Comparison of ENCODE assay signal across 17 cellular contexts in genomic region chr5:157225463-157226422, GRCh38.
DNase-seq lines count a peak whose midpoint lies in the region; ATAC-seq lines count a peak whose summit lies in the region.
"Had no signal": no experiment of that assay in that cellular context is flagged by ENCODE, and none has a peak within 500 bp of the region (broad histone marks: within the 10 kb centered on the region; RNA-seq: fewer than 3 reads in every experiment).

No MANE protein-coding gene starts in this region.

- H3K27me3 Mint-ChIP-seq in T-helper 2 cell treated with Interferon-gamma antibody and Interleukin-4, amounts not matched to agents 5 μg/mL and 100 μg/mL, for 36 hours (ENCODE audit: low read depth) = no peaks in the 10 kb centered on the region
- H3K27me3 Mint-ChIP-seq in activated naive CD8-positive, alpha-beta T cell treated with anti-CD3 and anti-CD28 coated beads, Interleukin-2, amount 50 U/mL, for 24 hours = peaks cover 2% of the 10 kb centered on the region
- no peaks in the 10 kb centered on the region for H3K27me3 Mint-ChIP-seq in stimulated activated naive CD8-positive, alpha-beta T cell treated with anti-CD3 and anti-CD28 coated beads, Interleukin-15, amount 100 ng/mL, for 72 hours

- peak overlapping the region; percentile 60 for H3K27ac Mint-ChIP-seq in T-helper 2 cell treated with Interferon-gamma antibody and Interleukin-4, amounts not matched to agents 5 μg/mL and 100 μg/mL, for 36 hours
- peak overlapping the region; percentile 99 for H3K27ac Mint-ChIP-seq in activated naive CD8-positive, alpha-beta T cell treated with anti-CD3 and anti-CD28 coated beads, Interleukin-2, amount 50 U/mL, for 24 hours
- peak overlapping the region; percentile 81 to 91 for H3K27ac Mint-ChIP-seq in stimulated activated naive CD8-positive, alpha-beta T cell treated with anti-CD3 and anti-CD28 coated beads, Interleukin-15, amount 100 ng/mL, for 72 hours

- H3K36me3 Mint-ChIP-seq in T-helper 2 cell treated with Interferon-gamma antibody and Interleukin-4, amounts not matched to agents 5 μg/mL and 100 μg/mL, for 36 hours (ENCODE audit: low read depth) = peaks cover 72% of the 10 kb centered on the region
- peaks cover 87% of the 10 kb centered on the region for H3K36me3 Mint-ChIP-seq in activated naive CD8-positive, alpha-beta T cell treated with anti-CD3 and anti-CD28 coated beads, Interleukin-2, amount 50 U/mL, for 24 hours (ENCODE audit: low read depth)

- no peak for DNase-seq in T-helper 2 cell treated with Interferon-gamma antibody and Interleukin-4, amounts not matched to agents 5 μg/mL and 100 μg/mL, for 36 hours (ENCODE audit: low spot score)
- DNase-seq in T-helper 2 cell (no peak), pons (ENCODE audit: low spot score) (no peak)
- DNase-seq in stimulated activated CD4-positive, alpha-beta T cell treated with anti-CD3 and anti-CD28 coated beads, Interleukin-15, amount 100 ng/mL, for 24 hours = peak; percentile 49
- DNase-seq in stimulated activated CD4-positive, alpha-beta T cell treated with anti-CD3 and anti-CD28 coated beads, Interleukin-2, amount 100 ng/mL, for 24 hours = no peak
- no peak for DNase-seq in activated naive CD8-positive, alpha-beta T cell treated with anti-CD3 and anti-CD28 coated beads, Interleukin-2, amount 50 U/mL, for 24 hours
- DNase-seq in stimulated activated naive CD8-positive, alpha-beta T cell treated with anti-CD3 and anti-CD28 coated beads, Interleukin-15, amount 100 ng/mL, for 72 hours = no peak
- DNase-seq: amniotic stem cell, Calu3, GM23248, Kasumi-1, mammary epithelial cell, NCI-H1930, NCI-H748 treated with DMSO at 0.1 percent for 48 hours, stomach had no signal

- ATAC-seq in activated naive CD8-positive, alpha-beta T cell treated with anti-CD3 and anti-CD28 coated beads, Interleukin-2, amount 50 U/mL, for 24 hours = peak; percentile 57
- peak; percentile 31 for ATAC-seq in stimulated activated naive CD8-positive, alpha-beta T cell treated with anti-CD3 and anti-CD28 coated beads, Interleukin-15, amount 100 ng/mL, for 72 hours
- no peak for ATAC-seq in GM18868 (IDR thresholded peaks at IDR 0.05; ENCODE audit: unreplicated experiment)
- ATAC-seq: SK-N-SH treated with all-trans-retinoic acid at 6 μM for 48 hours had no signal

- peaks cover 44% of the 10 kb centered on the region for H3K4me1 Mint-ChIP-seq in T-helper 2 cell treated with Interferon-gamma antibody and Interleukin-4, amounts not matched to agents 5 μg/mL and 100 μg/mL, for 36 hours (ENCODE audit: low read depth)
- H3K4me1 Mint-ChIP-seq in activated naive CD8-positive, alpha-beta T cell treated with anti-CD3 and anti-CD28 coated beads, Interleukin-2, amount 50 U/mL, for 24 hours = peaks cover 90% of the 10 kb centered on the region
- H3K4me1 Mint-ChIP-seq in stimulated activated naive CD8-positive, alpha-beta T cell treated with anti-CD3 and anti-CD28 coated beads, Interleukin-15, amount 100 ng/mL, for 72 hours = peaks cover 62% of the 10 kb centered on the region

- H3K9me3 Mint-ChIP-seq in T-helper 2 cell treated with Interferon-gamma antibody and Interleukin-4, amounts not matched to agents 5 μg/mL and 100 μg/mL, for 36 hours = no peaks in the 10 kb centered on the region
- H3K9me3 Mint-ChIP-seq in activated naive CD8-positive, alpha-beta T cell treated with anti-CD3 and anti-CD28 coated beads, Interleukin-2, amount 50 U/mL, for 24 hours = no peaks in the 10 kb centered on the region
- no peaks in the 10 kb centered on the region for H3K9me3 Mint-ChIP-seq in stimulated activated naive CD8-positive, alpha-beta T cell treated with anti-CD3 and anti-CD28 coated beads, Interleukin-15, amount 100 ng/mL, for 72 hours

- peak overlapping the region; percentile 1 for H3K4me3 Mint-ChIP-seq in T-helper 2 cell treated with Interferon-gamma antibody and Interleukin-4, amounts not matched to agents 5 μg/mL and 100 μg/mL, for 36 hours
- peak overlapping the region; percentile 84 for H3K4me3 Mint-ChIP-seq in activated naive CD8-positive, alpha-beta T cell treated with anti-CD3 and anti-CD28 coated beads, Interleukin-2, amount 50 U/mL, for 24 hours
- H3K4me3 Mint-ChIP-seq in stimulated activated naive CD8-positive, alpha-beta T cell treated with anti-CD3 and anti-CD28 coated beads, Interleukin-15, amount 100 ng/mL, for 72 hours = peak overlapping the region; percentile 74 to 79

Comparison
In these comparisons a context has a peak if more than half of its experiments do, and no peak if none do; other contexts are left out.
1. H3K4me3 Mint-ChIP-seq: peak in every context shown above with its lines; median percentile 84 in activated naive CD8-positive, alpha-beta T cell treated with anti-CD3 and anti-CD28 coated beads, Interleukin-2, amount 50 U/mL, for 24 hours; 76 in stimulated activated naive CD8-positive, alpha-beta T cell treated with anti-CD3 and anti-CD28 coated beads, Interleukin-15, amount 100 ng/mL, for 72 hours; 1 in T-helper 2 cell treated with Interferon-gamma antibody and Interleukin-4, amounts not matched to agents 5 μg/mL and 100 μg/mL, for 36 hours.